ENCODE assay signal across 14 cellular contexts in genomic region chr22:42745118-42745517, GRCh38. TPM values are rescaled to one million over a fixed set of nuclear protein-coding genes. Genes with fewer than 3 reads are reported as not detected.
DNase-seq lines count a peak whose midpoint lies in the region; ATAC-seq, FAIRE-seq and TF ChIP-seq lines count a peak whose summit lies in the region.
"Had no signal": no experiment of that assay in that cellular context is flagged by ENCODE, and none has a peak within 500 bp of the region (broad histone marks: within the 10 kb centered on the region; RNA-seq: fewer than 3 reads in every experiment).

No MANE protein-coding gene starts in this region.

- WGBS in A549 (ENCODE audit: missing lambda C conversion rate): 54% methylated on average over 11 of the region's 11 CpGs

- DNase-seq in A549 (ENCODE audit: low read depth in 1 of 2, low spot score in 1 of 2) (peak in 1 of 2 experiments; percentile 66), H4 (ENCODE audit: low spot score) (peak; percentile 57), astrocyte of the hippocampus (ENCODE audit: low read depth, low spot score) (peak; percentile 43), keratinocyte (ENCODE audit: low read depth, low spot score) (no peak), HEK293T (ENCODE audit: extremely low spot score) (no peak), NCI-H510A (lab: John Stamatoyannopoulos, UW) (no peak), DMS153 (lab: John Stamatoyannopoulos, UW) (no peak)
- DNase-seq: activated CD4-positive, alpha-beta T cell treated with anti-CD3 and anti-CD28 coated beads, Interleukin-2, amount 50 U/mL, for 4 hours; activated effector memory CD4-positive, alpha-beta T cell treated with Interleukin-2 at 50 U/mL for 16 hours; kidney glomerular epithelial cell; OCI-M1 had no signal

- POLR2A ChIA-PET in A549 (lab: Yijun Ruan, JAX) (interaction anchor here (0.6 kb wide), 1 partner anchor 106 kb away, joined by 4 read pairs; no protein-coding TSS in a partner anchor), HEK293T (lab: Yijun Ruan, JAX) (no interaction called here)

- no peaks in the 10 kb centered on the region for H3K27me3 ChIP-seq in keratinocyte (ENCODE audit: control insufficient read depth, extremely low read depth, insufficient read depth, low read length)
- H3K27me3 ChIP-seq: foreskin keratinocyte had no signal

- dilution Hi-C loops in keratinocyte (cut with MboI; ENCODE audit: extremely low pct_ligation_motif_present, low sequenced_read_pairs): no loop called here

- H3K9ac ChIP-seq in keratinocyte (ENCODE audit: control insufficient read depth, extremely low read depth, insufficient read depth, low read length): no peak overlapping the region

- no peak for TF ChIP-seq POLR2A in A549 (IDR thresholded peaks at IDR 0.05; ENCODE audit: low read length)

- TF ChIP-seq EP300 in A549 (IDR thresholded peaks at IDR 0.05): no peak

- peak overlapping the region; percentile 51 to 80; a peak in 5 of 6 replicates for H3K27ac ChIP-seq in A549
- no peak overlapping the region for H3K27ac ChIP-seq in keratinocyte (ENCODE audit: control insufficient read depth, insufficient read depth, low read length)
- H3K27ac ChIP-seq: foreskin keratinocyte had no signal

- no peaks in the 10 kb centered on the region for H3K9me3 ChIP-seq in A549
- no peaks in the 10 kb centered on the region for H3K9me3 ChIP-seq in keratinocyte (ENCODE audit: control insufficient read depth, low read depth, low read length)

- H3K4me3 ChIP-seq in A549 (no peak overlapping the region), keratinocyte (ENCODE audit: control insufficient read depth in 2 of 3, extremely low read depth in 1 of 3, insufficient read depth in 2 of 3, low read depth in 1 of 3, low read length in 3 of 3) (no peak overlapping the region)

- TF ChIP-seq CTCF in A549 (IDR thresholded peaks at IDR 0.05) (no peak), keratinocyte (optimal IDR thresholded peaks at IDR 0.05 in 1 of 3, IDR thresholded peaks at IDR 0.05 in 1 of 3, conservative IDR thresholded peaks at IDR 0.05 in 1 of 3; ENCODE audit: extremely low read depth in 1 of 3, insufficient read depth in 2 of 3, low read length in 3 of 3) (no peak)

- H3K4me1 ChIP-seq in A549 (peaks cover 31% of the 10 kb centered on the region; the same call in 2 of the 3 replicates), keratinocyte (ENCODE audit: control insufficient read depth, extremely low read depth, insufficient read depth, low read length) (peaks cover 37% of the 10 kb centered on the region)

- FAIRE-seq in A549 (lab: Jason Lieb, UNC) (no peak), keratinocyte (lab: Jason Lieb, UNC) (peak; percentile 62)

- H3K9me1 ChIP-seq in keratinocyte (ENCODE audit: control insufficient read depth, extremely low read depth, insufficient read depth, low read length): no peaks in the 10 kb centered on the region

- no peaks in the 10 kb centered on the region for H3K79me2 ChIP-seq in keratinocyte (ENCODE audit: control insufficient read depth, insufficient read depth, low read length)

- H2AFZ ChIP-seq in keratinocyte (ENCODE audit: control insufficient read depth, low read length): peak overlapping the region; percentile 12

- CTCF ChIA-PET in A549 (lab: Yijun Ruan, JAX) (interaction anchor here (1.1 kb wide), 1 partner anchor 38 kb away, joined by 3 read pairs; no protein-coding TSS in a partner anchor), HEK293T (lab: Yijun Ruan, JAX) (no interaction called here)

- TF ChIP-seq RAD21 in A549 (conservative IDR thresholded peaks at IDR 0.05 in 1 of 2, IDR thresholded peaks at IDR 0.05 in 1 of 2): no peak

- no peaks in the 10 kb centered on the region for H3K36me3 ChIP-seq in keratinocyte (ENCODE audit: control insufficient read depth in 2 of 2, extremely low read depth in 1 of 2, insufficient read depth in 2 of 2, low read length in 2 of 2)

- ATAC-seq in A549: peak; percentile 55 to 73; a peak in 4 of 6 replicates
- ATAC-seq in HG02852 (IDR thresholded peaks at IDR 0.05; ENCODE audit: unreplicated experiment): no peak
- ATAC-seq: foreskin keratinocyte had no signal

- H4K20me1 ChIP-seq in keratinocyte (ENCODE audit: control insufficient read depth, extremely low read depth, insufficient read depth, low read length): no peaks in the 10 kb centered on the region

- H3K4me2 ChIP-seq in A549 (peak overlapping the region; percentile 43; the same call in 1 of the 3 replicates), keratinocyte (ENCODE audit: control insufficient read depth, extremely low read depth, insufficient read depth, low read depth, low read length) (no peak overlapping the region)

TF ChIP-seq in A549, 52 proteins besides CTCF, POLR2A, EP300 and RAD21:
- TF ChIP-seq E2F6 (IDR thresholded peaks at IDR 0.05; ENCODE audit: borderline replicate concordance, low read depth) (no peak), EHF (CRISPR knock-in tag; IDR thresholded peaks at IDR 0.05) (no peak)
TF ChIP-seq in A549: peak in this region for 0.

TF ChIP-seq in HEK293T, 16 proteins besides CTCF, POLR2A, EP300 and RAD21:
- TF ChIP-seq ARNT (IDR thresholded peaks at IDR 0.05) (no peak), SUZ12 (IDR thresholded peaks at IDR 0.05) (no peak), BHLHE40 (IDR thresholded peaks at IDR 0.05; ENCODE audit: borderline replicate concordance) (no peak), HDGF (IDR thresholded peaks at IDR 0.05; ENCODE audit: borderline replicate concordance) (no peak), ELF4 (IDR thresholded peaks at IDR 0.05) (no peak), L3MBTL2 (conservative IDR thresholded peaks at IDR 0.05) (no peak), CTBP1 (IDR thresholded peaks at IDR 0.05; ENCODE audit: borderline replicate concordance) (no peak), NFRKB (IDR thresholded peaks at IDR 0.05) (no peak), FOXK2 (IDR thresholded peaks at IDR 0.05) (no peak), FOXA1 (IDR thresholded peaks at IDR 0.05) (no peak), SP1 (IDR thresholded peaks at IDR 0.05) (no peak), LEF1 (IDR thresholded peaks at IDR 0.05; ENCODE audit: borderline replicate concordance) (no peak), ZNF384 (IDR thresholded peaks at IDR 0.05) (no peak), TARDBP (IDR thresholded peaks at IDR 0.05) (no peak), FOXM1 (IDR thresholded peaks at IDR 0.05; ENCODE audit: borderline replicate concordance) (no peak), PKNOX1 (IDR thresholded peaks at IDR 0.05) (no peak)

RNA-seq across cellular contexts. Expression of gene A4GALT, which starts 24.4 kb away (rescaled TPM):
- polyA plus RNA-seq in A549 (2011; rRNA removed): 5.0 and 5.1 TPM in 2 replicates
- 9.1 and 14.2 TPM in 2 replicates for polyA plus RNA-seq in A549 (2012; cell fraction: cytosol; rRNA removed)
- polyA plus RNA-seq in A549 (2012; cell fraction: nucleus; rRNA removed): 12.3 and 13.3 TPM in 2 replicates
- 6.0 to 9.2 TPM (median 7.8 TPM) in 3 replicates for polyA plus RNA-seq in A549 (2017; fragmentation: RNase III; extraction: RNeasy Plus Mini Kit Qiagen cat#74134 plus additional on column Dnase treatment)
- 6.2 and 6.8 TPM in 2 replicates for polyA minus RNA-seq in A549 (2011; rRNA and poly(A)+ RNA removed)
- total RNA-seq in H4 (2014; rRNA removed; shearing (Covaris generic)): 0.48 and 2.2 TPM in 2 replicates
- polyA plus RNA-seq in keratinocyte: 1.6 to 4.4 TPM (median 3.0 TPM) in 3 replicates
- polyA plus RNA-seq in keratinocyte (2011; ENCODE audit: low read depth): 2.1 TPM
- 2.4 and 5.0 TPM in 2 replicates for polyA plus RNA-seq in keratinocyte (2011; cell fraction: cytosol; rRNA removed)
- 5.6 and 6.7 TPM in 2 replicates for polyA plus RNA-seq in keratinocyte (2011; cell fraction: nucleus; rRNA removed)
- 4.1 and 8.3 TPM in 2 replicates for polyA plus RNA-seq in keratinocyte (2012; ENCODE audit: low replicate concordance)
- polyA minus RNA-seq in keratinocyte: 1.6 to 3.7 TPM (median 2.1 TPM) in 3 replicates
- 10.9 TPM for polyA minus RNA-seq in keratinocyte (2011; cell fraction: cytosol; rRNA and poly(A)+ RNA removed)
- 3.8 and 4.0 TPM in 2 replicates for polyA minus RNA-seq in keratinocyte (2011; cell fraction: nucleus; rRNA and poly(A)+ RNA removed)
- total RNA-seq: T-helper 2 cell treated with Interferon-gamma antibody and Interleukin-4, amounts not matched to agents 100 ng/mL and 5 ng/mL, for 36 hours had no signal

Comparison
In these comparisons a context has a peak if more than half of its experiments do, and no peak if none do; other contexts are left out.
1. DNase-seq: peak in H4 (single experiment) and astrocyte of the hippocampus (single experiment); none in keratinocyte (single experiment), HEK293T (single experiment), NCI-H510A (single experiment) and DMS153 (single experiment).